Comparison of ENCODE assay signal across 15 cellular contexts in genomic region chr13:52447815-52448552, GRCh38. TPM values are rescaled to one million over a fixed set of nuclear protein-coding genes. Genes with fewer than 3 reads are reported as not detected.
A peak's percentile ranks its signal among the peaks of the same experiment; 100 is the strongest.
DNase-seq lines count a peak whose midpoint lies in the region; ATAC-seq and TF ChIP-seq lines count a peak whose summit lies in the region.
"Had no signal": no experiment of that assay in that cellular context is flagged by ENCODE, and none has a peak within 500 bp of the region (broad histone marks: within the 10 kb centered on the region; RNA-seq: fewer than 3 reads in every experiment).

No MANE protein-coding gene starts in this region.

- H3K36me3 ChIP-seq in RWPE2 (ENCODE audit: low read depth) (peaks cover 34% of the 10 kb centered on the region), esophagus (ENCODE audit: control insufficient read depth in 2 of 2, insufficient read depth in 2 of 2, low read length in 1 of 2) (no peaks in the 10 kb centered on the region), subcutaneous abdominal adipose tissue (ENCODE audit: control insufficient read depth in 5 of 5, insufficient read depth in 5 of 5, low read length in 5 of 5) (peaks cover 0 to 3% (median 0%) of the 10 kb centered on the region in 5 donors)

- peaks cover 3% of the 10 kb centered on the region for H3K36me3 Mint-ChIP-seq in activated T-cell treated with anti-CD3 and anti-CD28 coated beads, Interleukin-2, amount 50 U/mL, for 4 hours (ENCODE audit: insufficient read depth)

- no peak for ATAC-seq in activated T-cell treated with anti-CD3 and anti-CD28 coated beads, Interleukin-2, amount 50 U/mL, for 4 hours
- ATAC-seq in RWPE2 (ENCODE audit: low read depth) (no peak), HG03196 (IDR thresholded peaks at IDR 0.05; ENCODE audit: unreplicated experiment) (no peak), HG02981 (IDR thresholded peaks at IDR 0.05; ENCODE audit: unreplicated experiment) (no peak)
- ATAC-seq: stimulated activated naive CD8-positive, alpha-beta T cell treated with anti-CD3 and anti-CD28 coated beads, Interleukin-15, Interleukin-2, amounts not matched to agents 100 U/mL and 50 U/mL, for 24 hours had no signal

- H3K4me3 Mint-ChIP-seq in activated T-cell treated with anti-CD3 and anti-CD28 coated beads, Interleukin-2, amount 50 U/mL, for 4 hours: peak overlapping the region; percentile 29

- H3K27me3 ChIP-seq in RWPE2 (ENCODE audit: insufficient read depth, poor library complexity, severe bottlenecking): no peaks in the 10 kb centered on the region
- H3K27me3 ChIP-seq in esophagus (ENCODE audit: control insufficient read depth in 1 of 2, insufficient read depth in 2 of 2, low read length in 2 of 2): no peaks in the 10 kb centered on the region
- H3K27me3 ChIP-seq in subcutaneous abdominal adipose tissue (ENCODE audit: control insufficient read depth in 5 of 5, insufficient read depth in 4 of 5, low read length in 5 of 5): no peaks in the 10 kb centered on the region
- H3K27me3 ChIP-seq: BE2C had no signal

- peaks cover 27% of the 10 kb centered on the region for H3K4me1 Mint-ChIP-seq in activated T-cell treated with anti-CD3 and anti-CD28 coated beads, Interleukin-2, amount 50 U/mL, for 4 hours (ENCODE audit: low read depth)

- peak overlapping the region in 1 of 5 donors; percentile 4 for H3K9ac ChIP-seq in subcutaneous abdominal adipose tissue (ENCODE audit: low read length in 5 of 5)

- H3K4me3 ChIP-seq in RWPE2 (ENCODE audit: severe bottlenecking) (no peak overlapping the region), esophagus (ENCODE audit: low read depth in 1 of 2, low read length in 2 of 2) (peak overlapping the region in 1 of 2 donors; percentile 2), subcutaneous abdominal adipose tissue (ENCODE audit: low read depth in 1 of 5, low read length in 5 of 5) (no peak overlapping the region)

- peak overlapping the region; percentile 74 for H3K27ac ChIP-seq in RWPE2 (ENCODE audit: poor library complexity, severe bottlenecking)
- peak overlapping the region; percentile 82 to 90 for H3K27ac ChIP-seq in esophagus (ENCODE audit: low read depth in 2 of 2, low read length in 1 of 2)
- H3K27ac ChIP-seq in subcutaneous abdominal adipose tissue (ENCODE audit: low read depth, low read length): peak overlapping the region; percentile 5

- no peaks in the 10 kb centered on the region for H3K9me3 ChIP-seq in RWPE2 (ENCODE audit: severe bottlenecking)
- no peaks in the 10 kb centered on the region for H3K9me3 ChIP-seq in esophagus (ENCODE audit: control insufficient read depth in 2 of 2, insufficient read depth in 1 of 2, low read depth in 1 of 2, low read length in 1 of 2)
- no peaks in the 10 kb centered on the region for H3K9me3 ChIP-seq in subcutaneous abdominal adipose tissue (ENCODE audit: control insufficient read depth in 5 of 5, low read length in 5 of 5)
- H3K9me3 ChIP-seq: BE2C had no signal

- 54 to 67% methylated on average over 5 of the region's 5 CpGs for WGBS in esophagus, 2 donors

- no peak for TF ChIP-seq CTCF in RWPE2 (IDR thresholded peaks at IDR 0.05; ENCODE audit: poor library complexity, severe bottlenecking)

- no peak for DNase-seq in activated T-cell treated with anti-CD3 and anti-CD28 coated beads, Interleukin-2, amount 50 U/mL, for 4 hours
- DNase-seq in activated T-cell treated with anti-CD3 and anti-CD28 coated beads, Interleukin-2, amount 50 U/mL, for 48 hours: no peak
- DNase-seq in RWPE2 (ENCODE audit: low spot score) (no peak), superior temporal gyrus (ENCODE audit: extremely low spot score) (no peak)
- DNase-seq: activated CD4-positive, alpha-beta memory T cell treated with anti-CD3 and anti-CD28 coated beads, Interleukin-2, amount 10 ng/mL, durations not matched to agents 7 days and 5 days; amygdala; BE2C; MV-4-11; NCI-H774; stimulated activated naive CD8-positive, alpha-beta T cell treated with anti-CD3 and anti-CD28 coated beads, Interleukin-15, Interleukin-2, amounts not matched to agents 100 U/mL and 50 U/mL, for 24 hours had no signal

- H3K4me1 ChIP-seq in RWPE2 (ENCODE audit: insufficient read depth, poor library complexity, severe bottlenecking) (peaks cover 31% of the 10 kb centered on the region), esophagus (ENCODE audit: control insufficient read depth in 2 of 2, insufficient read depth in 2 of 2, low read length in 1 of 2) (peaks cover 0 to 8% of the 10 kb centered on the region in 2 donors), subcutaneous abdominal adipose tissue (ENCODE audit: control insufficient read depth in 5 of 5, insufficient read depth in 5 of 5, low read length in 5 of 5) (peaks cover 5 to 32% (median 20%) of the 10 kb centered on the region in 5 donors)
- H3K4me1 ChIP-seq: BE2C had no signal

- no peaks in the 10 kb centered on the region for H3K9me3 Mint-ChIP-seq in activated T-cell treated with anti-CD3 and anti-CD28 coated beads, Interleukin-2, amount 50 U/mL, for 4 hours
- H3K9me3 Mint-ChIP-seq: activated CD4-positive, alpha-beta memory T cell treated with anti-CD3 and anti-CD28 coated beads, Interleukin-2, amount 10 ng/mL, durations not matched to agents 7 days and 5 days; T-helper 1 cell treated with Interleukin-12 subunit alpha and Interleukin-12 subunit beta and Interleukin-4 antibody, amounts not matched to agents 30 μg/mL and 1 μg/mL, for 36 hours had no signal

- no peaks in the 10 kb centered on the region for H3K27me3 Mint-ChIP-seq in activated T-cell treated with anti-CD3 and anti-CD28 coated beads, Interleukin-2, amount 50 U/mL, for 4 hours (ENCODE audit: low read depth)
- H3K27me3 Mint-ChIP-seq: activated CD4-positive, alpha-beta memory T cell treated with anti-CD3 and anti-CD28 coated beads, Interleukin-2, amount 10 ng/mL, durations not matched to agents 7 days and 5 days had no signal

RNA-seq across cellular contexts. Expression of gene VPS36, which starts 2.5 kb away (rescaled TPM):
- 10 to 100 TPM; 29.2 to 34.0 (median 30.3) TPM for total RNA-seq in activated T-cell treated with anti-CD3 and anti-CD28 coated beads, Interleukin-2, amount 50 U/mL, for 4 hours
- polyA plus RNA-seq in esophagus: 10 to 100 TPM; 21.5 to 23.4 TPM

RNA-seq across cellular contexts. Expression of gene CKAP2, which starts 7.3 kb away (rescaled TPM):
- 10 to 100 TPM; 10.1 to 11.2 (median 10.9) TPM for total RNA-seq in activated T-cell treated with anti-CD3 and anti-CD28 coated beads, Interleukin-2, amount 50 U/mL, for 4 hours
- 1 to 10 TPM; 5.2 to 8.6 TPM for polyA plus RNA-seq in esophagus

RNA-seq across cellular contexts. Expression of gene THSD1, which starts 42.0 kb away (rescaled TPM):
- under 1 TPM; 0.11 to 0.25 (median 0.16) TPM for total RNA-seq in activated T-cell treated with anti-CD3 and anti-CD28 coated beads, Interleukin-2, amount 50 U/mL, for 4 hours
- polyA plus RNA-seq in esophagus: 1 to 10 TPM; 1.4 to 2.0 TPM

Comparison
In these comparisons a context has a peak if more than half of its experiments do, and no peak if none do; other contexts are left out.
1. H3K27ac ChIP-seq: peak in every context shown above with its lines; median percentile 86 in esophagus; 74 in RWPE2; 5 in subcutaneous abdominal adipose tissue.